1 cellular context compared by ENCODE assay signal in genomic region chr3:146218880-146219866, GRCh38.
TF ChIP-seq lines count a peak whose summit lies in the region.

No MANE protein-coding gene starts in this region.

TF ChIP-seq in K562, 482 proteins besides CTCF, POLR2A, EP300 and RAD21 (continued from another document):
- no peak for TF ChIP-seq E4F1 (CRISPR knock-in tag; IDR thresholded peaks at IDR 0.05; ENCODE audit: borderline replicate concordance)
- no peak for TF ChIP-seq PTTG1 (tag; IDR thresholded peaks at IDR 0.05; ENCODE audit: low read depth)
- TF ChIP-seq ZNF197 (CRISPR knock-in tag; IDR thresholded peaks at IDR 0.05; ENCODE audit: low read depth), result no peak
- TF ChIP-seq ZNF175 (CRISPR knock-in tag; IDR thresholded peaks at IDR 0.05; ENCODE audit: low read depth), result no peak
- TF ChIP-seq RBM34 (IDR thresholded peaks at IDR 0.05; ENCODE audit: borderline replicate concordance, insufficient read depth, low read length), result no peak
- TF ChIP-seq SMARCE1 (IDR thresholded peaks at IDR 0.05), result no peak
- no peak for TF ChIP-seq TCF3 (CRISPR knock-in tag; IDR thresholded peaks at IDR 0.05)
- TF ChIP-seq HDGF (IDR thresholded peaks at IDR 0.05), result no peak
- no peak for TF ChIP-seq ARID3B (CRISPR knock-in tag; IDR thresholded peaks at IDR 0.05; ENCODE audit: borderline replicate concordance)
- TF ChIP-seq ZNF318 (IDR thresholded peaks at IDR 0.05; ENCODE audit: borderline replicate concordance in 1 of 2, low read depth in 1 of 2), result no peak
- TF ChIP-seq TCF7 (IDR thresholded peaks at IDR 0.05; ENCODE audit: borderline replicate concordance), result no peak
